ENCODE assay signal across 10 cellular contexts in the genomic region with DNA sequence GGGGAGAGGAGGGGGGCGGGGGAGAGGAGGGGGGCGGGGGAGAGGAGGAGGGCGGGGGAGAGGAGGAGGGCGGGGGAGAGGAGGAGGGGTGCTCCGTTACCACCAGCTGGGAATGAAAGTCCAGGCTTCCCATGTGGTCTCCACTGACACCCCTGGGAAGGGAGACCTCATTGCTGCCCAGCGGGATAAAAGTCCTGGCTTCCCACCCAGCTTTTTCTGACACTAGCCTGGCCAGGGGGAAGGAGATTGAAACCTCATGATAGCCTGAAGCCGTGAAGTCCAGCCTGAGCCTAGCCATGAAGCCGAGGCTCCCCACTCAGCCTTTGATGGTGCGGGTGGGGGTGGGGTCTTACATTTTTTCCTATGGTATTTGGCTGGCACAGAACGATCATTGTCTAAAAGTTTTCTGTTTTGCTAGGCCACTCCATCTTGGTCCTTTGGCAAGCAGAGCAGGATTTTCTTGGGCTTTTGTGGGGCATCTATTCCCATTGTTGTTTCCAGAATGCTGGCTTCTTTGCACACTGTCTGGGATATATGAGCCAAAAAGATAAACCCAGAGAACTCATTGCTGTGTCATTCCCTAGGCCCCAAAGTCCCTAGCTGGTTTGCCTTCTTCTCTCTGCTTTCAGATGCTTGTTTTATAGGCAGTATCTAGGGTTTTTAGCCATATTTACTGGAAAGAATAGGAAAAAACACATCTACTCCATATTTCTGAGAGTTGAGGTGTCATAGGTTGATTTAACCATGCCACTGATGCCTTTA.
DNase-seq lines count a peak whose midpoint lies in the region.
"Had no signal": no experiment of that assay in that cellular context is flagged by ENCODE, and none has a peak within 500 bp of the region (broad histone marks: within the 10 kb centered on the region; RNA-seq: fewer than 3 reads in every experiment).

No MANE protein-coding gene starts in this region.

- peak overlapping the region; percentile 1 for H2AFZ ChIP-seq in ACC112 (ENCODE audit: low read length, unreplicated experiment)

- no peak overlapping the region for H3K4ac ChIP-seq in mesendoderm (ENCODE audit: low read depth, low read length)

- H2BK120ac ChIP-seq in mesendoderm (ENCODE audit: low read depth, low read length), result no peak overlapping the region

- H3K9me3 ChIP-seq in adipocyte (ENCODE audit: control insufficient read depth, low read length), result no peaks in the 10 kb centered on the region

- H2BK15ac ChIP-seq in mesendoderm (replicated peaks; ENCODE audit: low read depth), result no peak overlapping the region

- no peak overlapping the region for H2AK5ac ChIP-seq in mesendoderm (ENCODE audit: low read length)

- H3K9ac ChIP-seq in adipocyte (ENCODE audit: low read length) (peak overlapping the region; percentile 74), mesendoderm (ENCODE audit: low read length) (no peak overlapping the region)

- H3K79me2 ChIP-seq in ACC112 (ENCODE audit: control insufficient read depth, insufficient read depth, low read length, unreplicated experiment), result no peaks in the 10 kb centered on the region
- H3K79me2 ChIP-seq in mesendoderm (ENCODE audit: control insufficient read depth, insufficient read depth, low read length), result no peaks in the 10 kb centered on the region

- H3K4me1 ChIP-seq in ACC112 (ENCODE audit: control insufficient read depth, insufficient read depth, low read length, unreplicated experiment) (peaks cover 47% of the 10 kb centered on the region), adipocyte (ENCODE audit: control insufficient read depth, insufficient read depth, low read length) (peaks cover 37% of the 10 kb centered on the region), mesendoderm (ENCODE audit: control insufficient read depth, low read depth, low read length) (peaks cover 8% of the 10 kb centered on the region)

- H3K4me3 ChIP-seq in ACC112 (ENCODE audit: low read depth, low read length) (no peak overlapping the region), adipocyte (ENCODE audit: low read length) (peak overlapping the region; percentile 29), mesendoderm (ENCODE audit: low read length) (no peak overlapping the region)

- DNase-seq in HuH-7 (ENCODE audit: low spot score) (peak; percentile 34), adipocyte (ENCODE audit: low read depth) (peak; percentile 30), mesendoderm (peak; percentile 58), AG08396 (ENCODE audit: low spot score) (no peak), NCI-H1417 treated with DMSO at 0.1 percent for 48 hours (lab: John Stamatoyannopoulos, UW) (no peak), DMS79 treated with DMSO at 0.1 percent for 48 hours (lab: John Stamatoyannopoulos, UW) (no peak), mesenteric fat pad (ENCODE audit: low spot score) (no peak)
- DNase-seq: activated gamma-delta T cell, NCI-H1048 had no signal

- H3K18ac ChIP-seq in mesendoderm (ENCODE audit: low read length), result peak overlapping the region; percentile 5

- H3K27ac ChIP-seq in ACC112 (ENCODE audit: low read depth, low read length), result peak overlapping the region; percentile 99
- no peak overlapping the region for H3K27ac ChIP-seq in mesendoderm (ENCODE audit: low read depth, low read length)

- no peak overlapping the region for H3K4me2 ChIP-seq in mesendoderm (ENCODE audit: low read length)

- H3K36me3 ChIP-seq in ACC112 (ENCODE audit: insufficient read depth, low read length) (no peaks in the 10 kb centered on the region), adipocyte (ENCODE audit: control insufficient read depth, insufficient read depth, low read length, severe bottlenecking) (no peaks in the 10 kb centered on the region), mesendoderm (ENCODE audit: control insufficient read depth, insufficient read depth, low read length) (no peaks in the 10 kb centered on the region)

- H3K27me3 ChIP-seq in ACC112 (ENCODE audit: insufficient read depth, low read length), result no peaks in the 10 kb centered on the region
- no peaks in the 10 kb centered on the region for H3K27me3 ChIP-seq in adipocyte (replicated peaks; ENCODE audit: control insufficient read depth, insufficient read depth, low read length)
- H3K27me3 ChIP-seq in mesendoderm (ENCODE audit: insufficient read depth, low read length, poor library complexity), result no peaks in the 10 kb centered on the region

- H4K5ac ChIP-seq in mesendoderm (ENCODE audit: low read length), result no peak overlapping the region

- H3K79me1 ChIP-seq in mesendoderm (ENCODE audit: low read length), result no peaks in the 10 kb centered on the region

- peak overlapping the region; percentile 25 for H3K56ac ChIP-seq in mesendoderm (ENCODE audit: low read length)

- H2BK5ac ChIP-seq in mesendoderm (ENCODE audit: low read length), result no peak overlapping the region

- WGBS in mesendoderm (ENCODE audit: extremely low coverage, insufficient coverage, low lambda C conversion rate), result no CpG with 5 or more reads among the region's 10 CpGs

- H4K8ac ChIP-seq in mesendoderm (ENCODE audit: low read depth, low read length), result no peak overlapping the region

- no peak overlapping the region for H3K23ac ChIP-seq in mesendoderm (ENCODE audit: low read length)

Comparison
In these comparisons a context has a peak if more than half of its experiments do, and no peak if none do; other contexts are left out.
1. DNase-seq: peak in HuH-7 (single experiment), adipocyte (single experiment) and mesendoderm (single experiment); none in AG08396 (single experiment), NCI-H1417 treated with DMSO at 0.1 percent for 48 hours (single experiment), DMS79 treated with DMSO at 0.1 percent for 48 hours (single experiment) and mesenteric fat pad (single experiment).